In the genomic region with DNA sequence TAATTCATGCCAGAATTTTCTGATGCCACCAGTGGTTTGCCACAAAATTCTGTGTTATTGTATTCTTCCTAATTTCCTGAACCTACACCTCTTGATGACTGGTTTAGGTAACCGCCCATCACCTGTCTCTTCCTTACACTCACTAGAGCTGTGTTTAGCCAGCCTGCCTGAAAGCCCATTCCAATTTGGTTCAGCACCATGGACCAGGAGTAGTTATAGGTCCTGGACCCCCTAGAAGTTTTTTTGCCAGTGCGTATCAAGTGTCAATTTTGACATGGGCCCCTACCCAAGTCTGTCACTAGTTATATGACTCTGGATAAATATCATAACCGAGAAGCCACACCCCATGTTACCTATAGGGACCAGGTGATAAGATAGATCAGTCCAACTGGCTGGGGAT, we compare ENCODE assay signal across 31 cellular contexts.
"Had no signal": no experiment of that assay in that cellular context is flagged by ENCODE, and none has a peak within 500 bp of the region (broad histone marks: within the 10 kb centered on the region; RNA-seq: fewer than 3 reads in every experiment).

No MANE protein-coding gene starts in this region.

- H3K4me3 ChIP-seq: neural progenitor cell, ovary, psoas muscle, skin epidermis, smooth muscle cell, spleen, suprapubic skin, testis, tibial artery, transverse colon, upper lobe of right lung, uterus had no signal

- H3K27me3 ChIP-seq: neural progenitor cell, ovary, spleen, suprapubic skin, testis, tibial artery, transverse colon, upper lobe of right lung, uterus had no signal

- H3K4me1 ChIP-seq: neural progenitor cell, parathyroid adenoma, psoas muscle, suprapubic skin, testis, transverse colon, upper lobe of right lung, uterus had no signal

- H3K4me3 Mint-ChIP-seq: natural killer cell; nephron; neural progenitor cell; stimulated activated memory B cell treated with anti-CD40 and anti-IgM and Interleukin-4, amounts not matched to agents 10 μg/mL and 1 μg/mL and 100 μg/mL, for 72 hours; stimulated activated naive CD8-positive, alpha-beta T cell treated with anti-CD3 and anti-CD28 coated beads, Interleukin-15, amount 100 ng/mL, for 72 hours; type B pancreatic cell had no signal

- H3K36me3 ChIP-seq: neural progenitor cell, ovary, spleen, suprapubic skin, tibial artery, transverse colon, upper lobe of right lung, uterus had no signal

- ATAC-seq: natural killer cell; psoas muscle; right cardiac atrium; sciatic nerve; stimulated activated memory B cell treated with anti-CD40 and anti-IgM and Interleukin-4, amounts not matched to agents 10 μg/mL and 1 μg/mL and 100 μg/mL, for 72 hours; stimulated activated naive CD8-positive, alpha-beta T cell treated with anti-CD3 and anti-CD28 coated beads, Interleukin-15, amount 100 ng/mL, for 72 hours; stimulated activated naive CD8-positive, alpha-beta T cell treated with anti-CD3 and anti-CD28 coated beads, Interleukin-15, Interleukin-2, amounts not matched to agents 100 U/mL and 50 U/mL, for 24 hours; upper lobe of right lung had no signal

- DNase-seq: natural killer cell; occipital lobe; ovary; posterior cingulate gyrus; psoas muscle; right cardiac atrium; spleen; stimulated activated CD4-positive, alpha-beta T cell treated with anti-CD3 and anti-CD28 coated beads, Interleukin-12 subunit alpha, Interleukin-12 subunit beta, amount 100 ng/mL, for 4 hours; stimulated activated CD4-positive, alpha-beta T cell treated with anti-CD3 and anti-CD28 coated beads, Interleukin-1b, Interleukin-23, amount 100 ng/mL, for 48 hours; stimulated activated CD4-positive, alpha-beta T cell treated with anti-CD3 and anti-CD28 coated beads, Interleukin-4, amount 100 ng/mL, for 1 hour; stimulated activated CD4-positive, alpha-beta T cell treated with anti-CD3 and anti-CD28 coated beads, Interleukin-4, amount 100 ng/mL, for 4 hours; stimulated activated CD8-positive, alpha-beta memory T cell treated with anti-CD3 and anti-CD28 coated beads, Interleukin-4, amount 100 ng/mL, for 48 hours; stimulated activated naive CD4-positive, alpha-beta T cell; stimulated activated naive CD8-positive, alpha-beta T cell treated with anti-CD3 and anti-CD28 coated beads, Interleukin-15, amount 100 ng/mL, for 72 hours; stimulated activated naive CD8-positive, alpha-beta T cell treated with anti-CD3 and anti-CD28 coated beads, Interleukin-15, Interleukin-2, amounts not matched to agents 100 U/mL and 50 U/mL, for 24 hours; substantia nigra; testis; tibial artery; transverse colon; upper lobe of right lung; uterus had no signal

- H3K9me3 ChIP-seq: ovary, psoas muscle, spleen, suprapubic skin, testis, tibial artery, transverse colon, upper lobe of right lung, uterus had no signal

- H3K4me1 Mint-ChIP-seq: natural killer cell, neural progenitor cell had no signal

- H3K27me3 Mint-ChIP-seq: progenitor cell of endocrine pancreas; stimulated activated memory B cell treated with anti-CD40 and anti-IgM and Interleukin-4, amounts not matched to agents 10 μg/mL and 1 μg/mL and 100 μg/mL, for 72 hours had no signal

- H3K79me2 ChIP-seq: parathyroid adenoma had no signal

- H3K9me3 Mint-ChIP-seq: natural killer cell; nephron; neural progenitor cell; stimulated activated memory B cell treated with anti-CD40 and anti-IgM and Interleukin-4, amounts not matched to agents 10 μg/mL and 1 μg/mL and 100 μg/mL, for 72 hours; stimulated activated naive CD8-positive, alpha-beta T cell treated with anti-CD3 and anti-CD28 coated beads, Interleukin-15, amount 100 ng/mL, for 72 hours; type B pancreatic cell had no signal

- H3K27ac Mint-ChIP-seq: natural killer cell; nephron; neural progenitor cell; progenitor cell of endocrine pancreas; stimulated activated memory B cell treated with anti-CD40 and anti-IgM and Interleukin-4, amounts not matched to agents 10 μg/mL and 1 μg/mL and 100 μg/mL, for 72 hours; type B pancreatic cell had no signal

- H3K4me2 ChIP-seq: neural progenitor cell, smooth muscle cell had no signal

- H3K36me3 Mint-ChIP-seq: natural killer cell; neural progenitor cell; stimulated activated memory B cell treated with anti-CD40 and anti-IgM and Interleukin-4, amounts not matched to agents 10 μg/mL and 1 μg/mL and 100 μg/mL, for 72 hours; type B pancreatic cell had no signal

- H2AFZ ChIP-seq: neural progenitor cell, parathyroid adenoma had no signal

- H3K27ac ChIP-seq: neural progenitor cell, ovary, parathyroid adenoma, psoas muscle, skin epidermis, spleen, suprapubic skin, testis, tibial artery, transverse colon, upper lobe of right lung, uterus had no signal
